In the genomic region with DNA sequence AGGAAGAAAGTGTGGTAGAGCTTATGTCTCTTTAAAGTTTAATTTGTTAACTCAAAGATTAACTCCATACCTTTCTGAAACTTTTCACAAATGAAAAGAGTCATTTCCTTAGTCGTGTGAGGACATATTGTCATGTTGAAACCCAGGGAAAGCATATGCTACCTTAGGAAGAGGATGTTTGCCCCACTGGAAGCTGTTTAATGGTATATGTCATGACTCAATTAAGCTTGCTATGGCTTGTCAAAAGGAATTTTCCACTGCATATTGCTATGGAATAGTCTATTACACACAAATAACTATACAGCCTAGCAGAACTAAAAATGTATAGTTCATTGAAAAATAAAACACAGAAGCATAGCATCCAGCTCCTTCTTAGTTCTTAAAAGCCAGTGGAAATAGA, we compare ENCODE assay signal across 21 cellular contexts.
A peak's percentile ranks its signal among the peaks of the same experiment; 100 is the strongest.
DNase-seq lines count a peak whose midpoint lies in the region; ATAC-seq, FAIRE-seq and TF ChIP-seq lines count a peak whose summit lies in the region.
"Had no signal": no experiment of that assay in that cellular context is flagged by ENCODE, and none has a peak within 500 bp of the region (broad histone marks: within the 10 kb centered on the region; RNA-seq: fewer than 3 reads in every experiment).

No MANE protein-coding gene starts in this region.

- no peak for DNase-seq in GM12891 (ENCODE audit: insufficient read length, low spot score)
- DNase-seq in GM20000 (ENCODE audit: low spot score): peak; percentile 5
- DNase-seq in NAMALWA (ENCODE audit: low spot score): peak; percentile 8
- peak; percentile 89 for DNase-seq in epithelial cell of esophagus (ENCODE audit: low read depth)
- DNase-seq in EL: no peak
- DNase-seq in NCI-H526 (lab: John Stamatoyannopoulos, UW): no peak
- DNase-seq in NCI-H1436 (lab: John Stamatoyannopoulos, UW): no peak
- DNase-seq: CD4-positive, alpha-beta T cell; DMS79; GF-D8; NCI-H1105; NCI-H146; NCI-H446; NK-92 treated with Interleukin-12 subunit alpha and Interleukin-12 subunit beta, amount 100 ng/mL, for 24 hours; PC-3; Right ventricle myocardium superior; T-cell had no signal

- TF ChIP-seq POLR2A in GM12891 (IDR thresholded peaks at IDR 0.05; ENCODE audit: low read depth, low read length): no peak

- H3K4me3 ChIP-seq in epithelial cell of esophagus (ENCODE audit: low read length): no peak overlapping the region
- H3K4me3 ChIP-seq: BLaER1 treated with 17β-estradiol and CSF1 and Interleukin-3, amounts not matched to agents 10 nM and 100 nM; HAP-1 had no signal

- FAIRE-seq in GM12891 (lab: Jason Lieb, UNC): peak; percentile 60
- FAIRE-seq: A204.1 had no signal

- TF ChIP-seq CTCF in GM20000 (IDR thresholded peaks at IDR 0.05; ENCODE audit: extremely low read depth, missing control alignments): no peak
- TF ChIP-seq CTCF in epithelial cell of esophagus (IDR thresholded peaks at IDR 0.05; ENCODE audit: insufficient read depth, low read depth, low read length, missing control alignments): no peak

- no peak for ATAC-seq in HG03571 (IDR thresholded peaks at IDR 0.05; ENCODE audit: unreplicated experiment)
- ATAC-seq: PC-3, T-cell had no signal

TF ChIP-seq in GM12891, 5 proteins besides CTCF, POLR2A, EP300 and RAD21:
- TF ChIP-seq POU2F2 (IDR thresholded peaks at IDR 0.05; ENCODE audit: low read depth, low read length) (no peak), TAF1 (IDR thresholded peaks at IDR 0.05; ENCODE audit: low read depth, low read length) (no peak), POLR2AphosphoS5 (IDR thresholded peaks at IDR 0.05; ENCODE audit: low read depth, low read length) (no peak)

Comparison
In these comparisons a context has a peak if more than half of its experiments do, and no peak if none do; other contexts are left out.
1. DNase-seq: peak in GM20000 (single experiment), NAMALWA (single experiment) and epithelial cell of esophagus (single experiment); none in GM12891 (single experiment), EL (single experiment), NCI-H526 (0 of 2) and NCI-H1436 (single experiment).